ENCODE assay signal across 12 cellular contexts in the genomic region with DNA sequence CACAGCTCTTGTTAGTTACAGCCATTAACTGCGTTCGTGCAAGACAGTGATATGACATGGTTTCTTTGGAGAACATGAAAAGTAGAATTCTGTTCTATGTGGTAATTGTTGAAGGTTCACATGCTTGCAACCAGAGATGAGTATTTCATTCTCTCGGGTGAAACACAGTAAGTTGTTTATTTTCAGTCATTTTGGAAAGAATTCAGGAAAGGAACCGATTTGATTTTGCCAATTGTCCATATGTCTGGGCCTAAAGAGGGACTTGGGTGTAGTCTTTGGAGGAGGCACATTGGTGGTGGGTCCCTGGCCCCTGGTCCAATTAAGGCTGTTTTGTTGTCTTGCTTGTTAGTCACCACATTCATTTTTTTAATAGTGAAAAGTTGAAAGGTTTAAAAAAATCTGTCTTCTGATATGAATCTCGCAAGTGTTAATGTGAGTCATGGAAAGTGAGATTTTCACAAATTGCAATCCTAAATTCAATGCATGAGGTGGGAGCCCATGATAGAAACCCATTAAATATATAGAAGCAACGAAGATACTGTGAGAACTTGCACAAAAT.
DNase-seq lines count a peak whose midpoint lies in the region; ATAC-seq, FAIRE-seq and TF ChIP-seq lines count a peak whose summit lies in the region.
"Had no signal": no experiment of that assay in that cellular context is flagged by ENCODE, and none has a peak within 500 bp of the region (broad histone marks: within the 10 kb centered on the region; RNA-seq: fewer than 3 reads in every experiment).

No MANE protein-coding gene starts in this region.

- H3F3A ChIP-seq in neural progenitor cell (ENCODE audit: low read depth): peaks cover 4% of the 10 kb centered on the region

- H3K27me3 ChIP-seq in neural progenitor cell: no peaks in the 10 kb centered on the region
- H3K27me3 ChIP-seq in left lung: no peaks in the 10 kb centered on the region

- H3K79me2 ChIP-seq in neural progenitor cell (ENCODE audit: low read depth): no peaks in the 10 kb centered on the region

- H3K27ac Mint-ChIP-seq in activated naive CD8-positive, alpha-beta T cell treated with anti-CD3 and anti-CD28 coated beads, Interleukin-2, amount 50 U/mL, for 24 hours: peak overlapping the region; percentile 96
- peak overlapping the region; percentile 97 for H3K27ac Mint-ChIP-seq in neural progenitor cell

- H3K9ac ChIP-seq in neural progenitor cell: no peak overlapping the region

- no peaks in the 10 kb centered on the region for H3K9me3 ChIP-seq in neural progenitor cell (ENCODE audit: low read depth)
- H3K9me3 ChIP-seq in left lung: no peaks in the 10 kb centered on the region

- peaks cover 2% of the 10 kb centered on the region for H3K27me3 Mint-ChIP-seq in activated naive CD8-positive, alpha-beta T cell treated with anti-CD3 and anti-CD28 coated beads, Interleukin-2, amount 50 U/mL, for 24 hours
- peaks cover 6% of the 10 kb centered on the region for H3K27me3 Mint-ChIP-seq in neural progenitor cell (ENCODE audit: insufficient read depth, low read depth)

- FAIRE-seq in frontal cortex (lab: Jason Lieb, UNC) (no peak), H54 (lab: Jason Lieb, UNC) (no peak)
- FAIRE-seq: A204.1 had no signal

- no peaks in the 10 kb centered on the region for H4K20me1 ChIP-seq in neural progenitor cell (ENCODE audit: low read depth)

- H3K36me3 ChIP-seq in neural progenitor cell (no peaks in the 10 kb centered on the region), left lung (peaks cover 0 to 91% of the 10 kb centered on the region in 2 donors)

- peak; percentile 33 for DNase-seq in activated CD4-positive, alpha-beta T cell treated with anti-CD3 and anti-CD28 coated beads for 48 hours
- DNase-seq in activated CD4-positive, alpha-beta T cell treated with anti-CD3 and anti-CD28 coated beads for 4 hours: no peak
- DNase-seq in activated naive CD8-positive, alpha-beta T cell treated with anti-CD3 and anti-CD28 coated beads, Interleukin-2, amount 50 U/mL, for 24 hours: no peak
- no peak for DNase-seq in neural progenitor cell (ENCODE audit: low spot score)
- no peak for DNase-seq in left lung
- DNase-seq in frontal cortex (ENCODE audit: low spot score in 2 of 2): no peak
- DNase-seq in H54 (ENCODE audit: insufficient read length, low spot score): no peak
- DNase-seq: activated gamma-delta T cell treated with Interleukin-2 at 50 U/mL for 16 hours, EL, substantia nigra had no signal

- no peak overlapping the region for H2AFZ ChIP-seq in neural progenitor cell (replicated peaks)

- no peaks in the 10 kb centered on the region for H3K9me3 Mint-ChIP-seq in activated naive CD8-positive, alpha-beta T cell treated with anti-CD3 and anti-CD28 coated beads, Interleukin-2, amount 50 U/mL, for 24 hours
- H3K9me3 Mint-ChIP-seq in neural progenitor cell: no peaks in the 10 kb centered on the region

- H3K4me3 Mint-ChIP-seq in activated naive CD8-positive, alpha-beta T cell treated with anti-CD3 and anti-CD28 coated beads, Interleukin-2, amount 50 U/mL, for 24 hours: peak overlapping the region; percentile 75
- H3K4me3 Mint-ChIP-seq in neural progenitor cell: peak overlapping the region; percentile 33

- peaks cover 2% of the 10 kb centered on the region for H3K36me3 Mint-ChIP-seq in activated naive CD8-positive, alpha-beta T cell treated with anti-CD3 and anti-CD28 coated beads, Interleukin-2, amount 50 U/mL, for 24 hours (ENCODE audit: low read depth)
- peaks cover 50% of the 10 kb centered on the region for H3K36me3 Mint-ChIP-seq in neural progenitor cell

- peak; percentile 4 for ATAC-seq in HG03097 (IDR thresholded peaks at IDR 0.05; ENCODE audit: low FRiP score, unreplicated experiment)
- peak; percentile 33 for ATAC-seq in activated naive CD8-positive, alpha-beta T cell treated with anti-CD3 and anti-CD28 coated beads, Interleukin-2, amount 50 U/mL, for 24 hours
- ATAC-seq in left lung: no peak

- TF ChIP-seq POLR2A in H54 (IDR thresholded peaks at IDR 0.05; ENCODE audit: low read depth, low read length): no peak

- peaks cover 56% of the 10 kb centered on the region for H3K4me1 Mint-ChIP-seq in activated naive CD8-positive, alpha-beta T cell treated with anti-CD3 and anti-CD28 coated beads, Interleukin-2, amount 50 U/mL, for 24 hours
- peaks cover 61% of the 10 kb centered on the region for H3K4me1 Mint-ChIP-seq in neural progenitor cell

- no peak overlapping the region for H3K4me2 ChIP-seq in neural progenitor cell

- H3K4me1 ChIP-seq in neural progenitor cell: peaks cover 41% of the 10 kb centered on the region
- H3K4me1 ChIP-seq in left lung: no peaks in the 10 kb centered on the region

- no peak overlapping the region for H3K27ac ChIP-seq in neural progenitor cell
- H3K27ac ChIP-seq in left lung: no peak overlapping the region

- no peak overlapping the region for H3K4me3 ChIP-seq in neural progenitor cell
- no peak overlapping the region for H3K4me3 ChIP-seq in left lung

- TF ChIP-seq CTCF in neural progenitor cell (IDR thresholded peaks at IDR 0.05) (no peak), left lung (IDR thresholded peaks at IDR 0.05) (no peak)

- intact Hi-C loops in left lung (cut with DNase I): no loop called here
